ENCODE assay signal across 1 cellular context in the genomic region with DNA sequence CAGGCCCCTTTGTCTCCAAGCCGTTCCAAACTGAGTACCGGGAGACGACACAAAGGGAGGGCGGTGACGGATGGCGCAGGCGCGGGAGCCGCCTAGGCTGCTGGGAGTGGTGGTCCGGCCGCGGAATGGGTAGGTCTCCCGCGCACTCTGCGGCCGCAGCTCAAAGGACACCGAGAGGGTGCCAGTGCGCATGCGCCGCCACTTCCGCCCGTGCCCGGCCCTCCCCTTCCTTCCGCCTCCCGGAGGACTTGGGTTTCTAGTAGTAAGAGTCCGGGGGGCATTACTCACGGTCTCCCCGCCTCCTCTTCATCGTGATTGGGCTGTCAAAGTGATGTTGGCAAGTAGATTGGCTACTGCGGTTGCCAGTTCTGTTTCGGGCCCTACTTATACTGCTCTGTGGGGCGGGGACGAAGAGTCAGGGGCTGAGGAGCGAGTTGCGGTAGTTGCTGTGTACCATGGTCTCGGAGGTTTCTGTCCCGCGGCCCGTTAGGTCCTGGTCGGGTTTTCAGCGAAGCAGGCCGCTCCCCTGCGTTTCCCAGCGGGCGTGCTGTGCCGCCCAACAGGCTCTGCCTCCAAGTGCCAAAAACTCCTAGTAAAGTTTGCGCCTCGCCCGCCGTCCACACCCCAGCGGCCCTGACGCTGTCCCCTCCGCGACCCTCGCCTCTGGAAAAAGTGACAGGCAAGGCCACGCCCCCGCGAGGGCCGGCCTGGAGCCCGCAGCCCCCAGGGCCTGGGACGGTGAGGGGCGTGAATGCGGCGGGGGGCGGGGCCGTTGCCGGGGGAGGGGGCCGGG.
TF ChIP-seq lines count a peak whose summit lies in the region.

No MANE protein-coding gene starts in this region.

TF ChIP-seq in K562, 482 proteins besides CTCF, POLR2A, EP300 and RAD21 (continued from another document and continues in another):
- TF ChIP-seq CHCHD3 (CRISPR knock-in tag; IDR thresholded peaks at IDR 0.05): no peak
- no peak for TF ChIP-seq HDAC2 (IDR thresholded peaks at IDR 0.05)
- TF ChIP-seq, protein P1, sequence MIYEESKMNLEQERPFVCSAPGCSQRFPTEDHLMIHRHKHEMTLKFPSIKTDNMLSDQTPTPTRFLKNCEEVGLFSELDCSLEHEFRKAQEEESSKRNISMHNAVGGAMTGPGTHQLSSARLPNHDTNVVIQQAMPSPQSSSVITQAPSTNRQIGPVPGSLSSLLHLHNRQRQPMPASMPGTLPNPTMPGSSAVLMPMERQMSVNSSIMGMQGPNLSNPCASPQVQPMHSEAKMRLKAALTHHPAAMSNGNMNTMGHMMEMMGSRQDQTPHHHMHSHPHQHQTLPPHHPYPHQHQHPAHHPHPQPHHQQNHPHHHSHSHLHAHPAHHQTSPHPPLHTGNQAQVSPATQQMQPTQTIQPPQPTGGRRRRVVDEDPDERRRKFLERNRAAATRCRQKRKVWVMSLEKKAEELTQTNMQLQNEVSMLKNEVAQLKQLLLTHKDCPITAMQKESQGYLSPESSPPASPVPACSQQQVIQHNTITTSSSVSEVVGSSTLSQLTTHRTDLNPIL (CRISPR knock-in tag; IDR thresholded peaks at IDR 0.05): no peak
- TF ChIP-seq, protein P2, sequence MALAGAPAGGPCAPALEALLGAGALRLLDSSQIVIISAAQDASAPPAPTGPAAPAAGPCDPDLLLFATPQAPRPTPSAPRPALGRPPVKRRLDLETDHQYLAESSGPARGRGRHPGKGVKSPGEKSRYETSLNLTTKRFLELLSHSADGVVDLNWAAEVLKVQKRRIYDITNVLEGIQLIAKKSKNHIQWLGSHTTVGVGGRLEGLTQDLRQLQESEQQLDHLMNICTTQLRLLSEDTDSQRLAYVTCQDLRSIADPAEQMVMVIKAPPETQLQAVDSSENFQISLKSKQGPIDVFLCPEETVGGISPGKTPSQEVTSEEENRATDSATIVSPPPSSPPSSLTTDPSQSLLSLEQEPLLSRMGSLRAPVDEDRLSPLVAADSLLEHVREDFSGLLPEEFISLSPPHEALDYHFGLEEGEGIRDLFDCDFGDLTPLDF (CRISPR knock-in tag; IDR thresholded peaks at IDR 0.05): no peak
- no peak for TF ChIP-seq ZNF589 (CRISPR knock-in tag; IDR thresholded peaks at IDR 0.05; ENCODE audit: low read depth)
- no peak for TF ChIP-seq NFIX (CRISPR knock-in tag; IDR thresholded peaks at IDR 0.05; ENCODE audit: low read depth)
- no peak for TF ChIP-seq RB1 (IDR thresholded peaks at IDR 0.05; ENCODE audit: low read depth)
- TF ChIP-seq, protein P3, sequence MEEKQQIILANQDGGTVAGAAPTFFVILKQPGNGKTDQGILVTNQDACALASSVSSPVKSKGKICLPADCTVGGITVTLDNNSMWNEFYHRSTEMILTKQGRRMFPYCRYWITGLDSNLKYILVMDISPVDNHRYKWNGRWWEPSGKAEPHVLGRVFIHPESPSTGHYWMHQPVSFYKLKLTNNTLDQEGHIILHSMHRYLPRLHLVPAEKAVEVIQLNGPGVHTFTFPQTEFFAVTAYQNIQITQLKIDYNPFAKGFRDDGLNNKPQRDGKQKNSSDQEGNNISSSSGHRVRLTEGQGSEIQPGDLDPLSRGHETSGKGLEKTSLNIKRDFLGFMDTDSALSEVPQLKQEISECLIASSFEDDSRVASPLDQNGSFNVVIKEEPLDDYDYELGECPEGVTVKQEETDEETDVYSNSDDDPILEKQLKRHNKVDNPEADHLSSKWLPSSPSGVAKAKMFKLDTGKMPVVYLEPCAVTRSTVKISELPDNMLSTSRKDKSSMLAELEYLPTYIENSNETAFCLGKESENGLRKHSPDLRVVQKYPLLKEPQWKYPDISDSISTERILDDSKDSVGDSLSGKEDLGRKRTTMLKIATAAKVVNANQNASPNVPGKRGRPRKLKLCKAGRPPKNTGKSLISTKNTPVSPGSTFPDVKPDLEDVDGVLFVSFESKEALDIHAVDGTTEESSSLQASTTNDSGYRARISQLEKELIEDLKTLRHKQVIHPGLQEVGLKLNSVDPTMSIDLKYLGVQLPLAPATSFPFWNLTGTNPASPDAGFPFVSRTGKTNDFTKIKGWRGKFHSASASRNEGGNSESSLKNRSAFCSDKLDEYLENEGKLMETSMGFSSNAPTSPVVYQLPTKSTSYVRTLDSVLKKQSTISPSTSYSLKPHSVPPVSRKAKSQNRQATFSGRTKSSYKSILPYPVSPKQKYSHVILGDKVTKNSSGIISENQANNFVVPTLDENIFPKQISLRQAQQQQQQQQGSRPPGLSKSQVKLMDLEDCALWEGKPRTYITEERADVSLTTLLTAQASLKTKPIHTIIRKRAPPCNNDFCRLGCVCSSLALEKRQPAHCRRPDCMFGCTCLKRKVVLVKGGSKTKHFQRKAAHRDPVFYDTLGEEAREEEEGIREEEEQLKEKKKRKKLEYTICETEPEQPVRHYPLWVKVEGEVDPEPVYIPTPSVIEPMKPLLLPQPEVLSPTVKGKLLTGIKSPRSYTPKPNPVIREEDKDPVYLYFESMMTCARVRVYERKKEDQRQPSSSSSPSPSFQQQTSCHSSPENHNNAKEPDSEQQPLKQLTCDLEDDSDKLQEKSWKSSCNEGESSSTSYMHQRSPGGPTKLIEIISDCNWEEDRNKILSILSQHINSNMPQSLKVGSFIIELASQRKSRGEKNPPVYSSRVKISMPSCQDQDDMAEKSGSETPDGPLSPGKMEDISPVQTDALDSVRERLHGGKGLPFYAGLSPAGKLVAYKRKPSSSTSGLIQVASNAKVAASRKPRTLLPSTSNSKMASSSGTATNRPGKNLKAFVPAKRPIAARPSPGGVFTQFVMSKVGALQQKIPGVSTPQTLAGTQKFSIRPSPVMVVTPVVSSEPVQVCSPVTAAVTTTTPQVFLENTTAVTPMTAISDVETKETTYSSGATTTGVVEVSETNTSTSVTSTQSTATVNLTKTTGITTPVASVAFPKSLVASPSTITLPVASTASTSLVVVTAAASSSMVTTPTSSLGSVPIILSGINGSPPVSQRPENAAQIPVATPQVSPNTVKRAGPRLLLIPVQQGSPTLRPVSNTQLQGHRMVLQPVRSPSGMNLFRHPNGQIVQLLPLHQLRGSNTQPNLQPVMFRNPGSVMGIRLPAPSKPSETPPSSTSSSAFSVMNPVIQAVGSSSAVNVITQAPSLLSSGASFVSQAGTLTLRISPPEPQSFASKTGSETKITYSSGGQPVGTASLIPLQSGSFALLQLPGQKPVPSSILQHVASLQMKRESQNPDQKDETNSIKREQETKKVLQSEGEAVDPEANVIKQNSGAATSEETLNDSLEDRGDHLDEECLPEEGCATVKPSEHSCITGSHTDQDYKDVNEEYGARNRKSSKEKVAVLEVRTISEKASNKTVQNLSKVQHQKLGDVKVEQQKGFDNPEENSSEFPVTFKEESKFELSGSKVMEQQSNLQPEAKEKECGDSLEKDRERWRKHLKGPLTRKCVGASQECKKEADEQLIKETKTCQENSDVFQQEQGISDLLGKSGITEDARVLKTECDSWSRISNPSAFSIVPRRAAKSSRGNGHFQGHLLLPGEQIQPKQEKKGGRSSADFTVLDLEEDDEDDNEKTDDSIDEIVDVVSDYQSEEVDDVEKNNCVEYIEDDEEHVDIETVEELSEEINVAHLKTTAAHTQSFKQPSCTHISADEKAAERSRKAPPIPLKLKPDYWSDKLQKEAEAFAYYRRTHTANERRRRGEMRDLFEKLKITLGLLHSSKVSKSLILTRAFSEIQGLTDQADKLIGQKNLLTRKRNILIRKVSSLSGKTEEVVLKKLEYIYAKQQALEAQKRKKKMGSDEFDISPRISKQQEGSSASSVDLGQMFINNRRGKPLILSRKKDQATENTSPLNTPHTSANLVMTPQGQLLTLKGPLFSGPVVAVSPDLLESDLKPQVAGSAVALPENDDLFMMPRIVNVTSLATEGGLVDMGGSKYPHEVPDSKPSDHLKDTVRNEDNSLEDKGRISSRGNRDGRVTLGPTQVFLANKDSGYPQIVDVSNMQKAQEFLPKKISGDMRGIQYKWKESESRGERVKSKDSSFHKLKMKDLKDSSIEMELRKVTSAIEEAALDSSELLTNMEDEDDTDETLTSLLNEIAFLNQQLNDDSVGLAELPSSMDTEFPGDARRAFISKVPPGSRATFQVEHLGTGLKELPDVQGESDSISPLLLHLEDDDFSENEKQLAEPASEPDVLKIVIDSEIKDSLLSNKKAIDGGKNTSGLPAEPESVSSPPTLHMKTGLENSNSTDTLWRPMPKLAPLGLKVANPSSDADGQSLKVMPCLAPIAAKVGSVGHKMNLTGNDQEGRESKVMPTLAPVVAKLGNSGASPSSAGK (IDR thresholded peaks at IDR 0.05): no peak
- TF ChIP-seq, protein P4, sequence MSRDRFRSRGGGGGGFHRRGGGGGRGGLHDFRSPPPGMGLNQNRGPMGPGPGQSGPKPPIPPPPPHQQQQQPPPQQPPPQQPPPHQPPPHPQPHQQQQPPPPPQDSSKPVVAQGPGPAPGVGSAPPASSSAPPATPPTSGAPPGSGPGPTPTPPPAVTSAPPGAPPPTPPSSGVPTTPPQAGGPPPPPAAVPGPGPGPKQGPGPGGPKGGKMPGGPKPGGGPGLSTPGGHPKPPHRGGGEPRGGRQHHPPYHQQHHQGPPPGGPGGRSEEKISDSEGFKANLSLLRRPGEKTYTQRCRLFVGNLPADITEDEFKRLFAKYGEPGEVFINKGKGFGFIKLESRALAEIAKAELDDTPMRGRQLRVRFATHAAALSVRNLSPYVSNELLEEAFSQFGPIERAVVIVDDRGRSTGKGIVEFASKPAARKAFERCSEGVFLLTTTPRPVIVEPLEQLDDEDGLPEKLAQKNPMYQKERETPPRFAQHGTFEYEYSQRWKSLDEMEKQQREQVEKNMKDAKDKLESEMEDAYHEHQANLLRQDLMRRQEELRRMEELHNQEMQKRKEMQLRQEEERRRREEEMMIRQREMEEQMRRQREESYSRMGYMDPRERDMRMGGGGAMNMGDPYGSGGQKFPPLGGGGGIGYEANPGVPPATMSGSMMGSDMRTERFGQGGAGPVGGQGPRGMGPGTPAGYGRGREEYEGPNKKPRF (IDR thresholded peaks at IDR 0.05; ENCODE audit: low read depth, low read length): no peak
- TF ChIP-seq DMBX1 (CRISPR knock-in tag; IDR thresholded peaks at IDR 0.05; ENCODE audit: borderline replicate concordance): no peak
- TF ChIP-seq KAT2B (IDR thresholded peaks at IDR 0.05; ENCODE audit: low read depth, low read length): no peak
- TF ChIP-seq HNRNPK (IDR thresholded peaks at IDR 0.05; ENCODE audit: low read depth, low read length, poor library complexity, severe bottlenecking): no peak
- TF ChIP-seq, protein P5, sequence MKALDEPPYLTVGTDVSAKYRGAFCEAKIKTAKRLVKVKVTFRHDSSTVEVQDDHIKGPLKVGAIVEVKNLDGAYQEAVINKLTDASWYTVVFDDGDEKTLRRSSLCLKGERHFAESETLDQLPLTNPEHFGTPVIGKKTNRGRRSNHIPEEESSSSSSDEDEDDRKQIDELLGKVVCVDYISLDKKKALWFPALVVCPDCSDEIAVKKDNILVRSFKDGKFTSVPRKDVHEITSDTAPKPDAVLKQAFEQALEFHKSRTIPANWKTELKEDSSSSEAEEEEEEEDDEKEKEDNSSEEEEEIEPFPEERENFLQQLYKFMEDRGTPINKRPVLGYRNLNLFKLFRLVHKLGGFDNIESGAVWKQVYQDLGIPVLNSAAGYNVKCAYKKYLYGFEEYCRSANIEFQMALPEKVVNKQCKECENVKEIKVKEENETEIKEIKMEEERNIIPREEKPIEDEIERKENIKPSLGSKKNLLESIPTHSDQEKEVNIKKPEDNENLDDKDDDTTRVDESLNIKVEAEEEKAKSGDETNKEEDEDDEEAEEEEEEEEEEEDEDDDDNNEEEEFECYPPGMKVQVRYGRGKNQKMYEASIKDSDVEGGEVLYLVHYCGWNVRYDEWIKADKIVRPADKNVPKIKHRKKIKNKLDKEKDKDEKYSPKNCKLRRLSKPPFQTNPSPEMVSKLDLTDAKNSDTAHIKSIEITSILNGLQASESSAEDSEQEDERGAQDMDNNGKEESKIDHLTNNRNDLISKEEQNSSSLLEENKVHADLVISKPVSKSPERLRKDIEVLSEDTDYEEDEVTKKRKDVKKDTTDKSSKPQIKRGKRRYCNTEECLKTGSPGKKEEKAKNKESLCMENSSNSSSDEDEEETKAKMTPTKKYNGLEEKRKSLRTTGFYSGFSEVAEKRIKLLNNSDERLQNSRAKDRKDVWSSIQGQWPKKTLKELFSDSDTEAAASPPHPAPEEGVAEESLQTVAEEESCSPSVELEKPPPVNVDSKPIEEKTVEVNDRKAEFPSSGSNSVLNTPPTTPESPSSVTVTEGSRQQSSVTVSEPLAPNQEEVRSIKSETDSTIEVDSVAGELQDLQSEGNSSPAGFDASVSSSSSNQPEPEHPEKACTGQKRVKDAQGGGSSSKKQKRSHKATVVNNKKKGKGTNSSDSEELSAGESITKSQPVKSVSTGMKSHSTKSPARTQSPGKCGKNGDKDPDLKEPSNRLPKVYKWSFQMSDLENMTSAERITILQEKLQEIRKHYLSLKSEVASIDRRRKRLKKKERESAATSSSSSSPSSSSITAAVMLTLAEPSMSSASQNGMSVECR (CRISPR knock-in tag; IDR thresholded peaks at IDR 0.05): no peak; the same call in 1 of the 2 replicates
- TF ChIP-seq, protein P6, sequence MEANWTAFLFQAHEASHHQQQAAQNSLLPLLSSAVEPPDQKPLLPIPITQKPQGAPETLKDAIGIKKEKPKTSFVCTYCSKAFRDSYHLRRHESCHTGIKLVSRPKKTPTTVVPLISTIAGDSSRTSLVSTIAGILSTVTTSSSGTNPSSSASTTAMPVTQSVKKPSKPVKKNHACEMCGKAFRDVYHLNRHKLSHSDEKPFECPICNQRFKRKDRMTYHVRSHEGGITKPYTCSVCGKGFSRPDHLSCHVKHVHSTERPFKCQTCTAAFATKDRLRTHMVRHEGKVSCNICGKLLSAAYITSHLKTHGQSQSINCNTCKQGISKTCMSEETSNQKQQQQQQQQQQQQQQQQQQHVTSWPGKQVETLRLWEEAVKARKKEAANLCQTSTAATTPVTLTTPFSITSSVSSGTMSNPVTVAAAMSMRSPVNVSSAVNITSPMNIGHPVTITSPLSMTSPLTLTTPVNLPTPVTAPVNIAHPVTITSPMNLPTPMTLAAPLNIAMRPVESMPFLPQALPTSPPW (CRISPR knock-in tag; IDR thresholded peaks at IDR 0.05): peak; percentile 88
- TF ChIP-seq PML (IDR thresholded peaks at IDR 0.05; ENCODE audit: low read length): peak; percentile 90
- TF ChIP-seq NR2F6 (CRISPR knock-in tag; IDR thresholded peaks at IDR 0.05): no peak
- TF ChIP-seq, protein P7, sequence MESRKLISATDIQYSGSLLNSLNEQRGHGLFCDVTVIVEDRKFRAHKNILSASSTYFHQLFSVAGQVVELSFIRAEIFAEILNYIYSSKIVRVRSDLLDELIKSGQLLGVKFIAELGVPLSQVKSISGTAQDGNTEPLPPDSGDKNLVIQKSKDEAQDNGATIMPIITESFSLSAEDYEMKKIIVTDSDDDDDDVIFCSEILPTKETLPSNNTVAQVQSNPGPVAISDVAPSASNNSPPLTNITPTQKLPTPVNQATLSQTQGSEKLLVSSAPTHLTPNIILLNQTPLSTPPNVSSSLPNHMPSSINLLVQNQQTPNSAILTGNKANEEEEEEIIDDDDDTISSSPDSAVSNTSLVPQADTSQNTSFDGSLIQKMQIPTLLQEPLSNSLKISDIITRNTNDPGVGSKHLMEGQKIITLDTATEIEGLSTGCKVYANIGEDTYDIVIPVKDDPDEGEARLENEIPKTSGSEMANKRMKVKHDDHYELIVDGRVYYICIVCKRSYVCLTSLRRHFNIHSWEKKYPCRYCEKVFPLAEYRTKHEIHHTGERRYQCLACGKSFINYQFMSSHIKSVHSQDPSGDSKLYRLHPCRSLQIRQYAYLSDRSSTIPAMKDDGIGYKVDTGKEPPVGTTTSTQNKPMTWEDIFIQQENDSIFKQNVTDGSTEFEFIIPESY (CRISPR knock-in tag; IDR thresholded peaks at IDR 0.05): no peak
- 0 out of 2 replicates have a peak, but pooled peaks have one; percentile 37 for TF ChIP-seq TOE1 (IDR thresholded peaks at IDR 0.05; ENCODE audit: borderline replicate concordance)
- no peak for TF ChIP-seq TOE1 (CRISPR knock-in tag; IDR thresholded peaks at IDR 0.05; ENCODE audit: borderline replicate concordance, low read depth)
- TF ChIP-seq ARHGAP35 (IDR thresholded peaks at IDR 0.05; ENCODE audit: partially characterized antibody): no peak
- TF ChIP-seq ARNT (IDR thresholded peaks at IDR 0.05): no peak
- TF ChIP-seq TBL1XR1 (IDR thresholded peaks at IDR 0.05; ENCODE audit: low read length in 2 of 2): 0 out of 4 replicates have a peak, but pooled peaks of 1 of the 2 experiments have one; percentile 37
- TF ChIP-seq NFRKB (IDR thresholded peaks at IDR 0.05; ENCODE audit: low read depth): no peak
- TF ChIP-seq RFX7 (CRISPR knock-in tag; IDR thresholded peaks at IDR 0.05): no peak
- no peak for TF ChIP-seq PYGO2 (tag; IDR thresholded peaks at IDR 0.05)
- peak; percentile 74 for TF ChIP-seq ZNF766 (CRISPR knock-in tag; conservative IDR thresholded peaks at IDR 0.05)
- TF ChIP-seq SRF (CRISPR knock-in tag; IDR thresholded peaks at IDR 0.05): no peak; a peak in 1 of 4 replicates
